In the genomic region with DNA sequence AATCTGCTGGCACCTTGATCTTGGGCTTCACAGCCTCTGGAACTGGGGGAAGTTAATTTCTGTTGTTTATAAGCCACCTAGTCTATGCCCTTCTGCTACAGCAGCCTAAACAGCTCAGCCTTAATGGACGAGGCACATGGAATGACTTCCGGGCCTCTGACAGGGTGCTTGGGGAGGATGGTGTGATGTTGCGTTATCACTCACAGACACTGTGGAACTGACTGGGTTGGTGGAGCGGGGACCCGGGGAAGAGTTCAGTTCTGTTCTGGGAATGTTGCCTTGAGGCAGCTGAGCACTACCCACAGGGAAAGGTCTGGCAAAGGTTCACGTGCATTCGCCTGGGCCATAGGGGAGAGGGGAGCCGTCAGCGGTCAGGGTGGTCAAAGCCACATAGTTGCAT, we compare ENCODE assay signal across 16 cellular contexts. TPM values are rescaled to one million over a fixed set of nuclear protein-coding genes. Genes with fewer than 3 reads are reported as not detected.
DNase-seq lines count a peak whose midpoint lies in the region; ATAC-seq and TF ChIP-seq lines count a peak whose summit lies in the region.
"Had no signal": no experiment of that assay in that cellular context is flagged by ENCODE, and none has a peak within 500 bp of the region (broad histone marks: within the 10 kb centered on the region; RNA-seq: fewer than 3 reads in every experiment).

No MANE protein-coding gene starts in this region.

- H3K36me3 Mint-ChIP-seq in nephron progenitor cell (ENCODE audit: low read depth) = no peaks in the 10 kb centered on the region
- H3K36me3 Mint-ChIP-seq: activated naive CD4-positive, alpha-beta T cell treated with anti-CD3 and anti-CD28 coated beads, Interleukin-2, amount 50 U/mL, for 24 hours; CD4-positive, CD25-positive, alpha-beta regulatory T cell had no signal

- no peak for TF ChIP-seq CTCF in RWPE1 (conservative IDR thresholded peaks at IDR 0.05; ENCODE audit: low read depth)
- no peak for TF ChIP-seq CTCF in nephron progenitor cell (IDR thresholded peaks at IDR 0.05)
- TF ChIP-seq CTCF in tibial artery (IDR thresholded peaks at IDR 0.05) = no peak

- H3K27me3 Mint-ChIP-seq in nephron progenitor cell (ENCODE audit: low read depth, poor library complexity) = peaks cover 6% of the 10 kb centered on the region
- H3K27me3 Mint-ChIP-seq: activated naive CD4-positive, alpha-beta T cell treated with anti-CD3 and anti-CD28 coated beads, Interleukin-2, amount 50 U/mL, for 24 hours had no signal

- CTCF ChIA-PET in RWPE1 (lab: Yijun Ruan, JAX) = interaction anchor here (0.7 to 0.9 kb wide), 2 partner anchors 10 to 77 kb away, joined by 3 to 4 read pairs; no protein-coding TSS in a partner anchor

- H3K9me3 Mint-ChIP-seq in nephron progenitor cell = no peaks in the 10 kb centered on the region
- H3K9me3 Mint-ChIP-seq: activated naive CD4-positive, alpha-beta T cell treated with anti-CD3 and anti-CD28 coated beads, Interleukin-2, amount 50 U/mL, for 24 hours had no signal

- H3K4me1 ChIP-seq in tibial artery = peaks cover 0 to 29% (median 19%) of the 10 kb centered on the region in 4 donors

- intact Hi-C loops in Right ventricle myocardium superior (cut with DNase I) = no loop called here
- intact Hi-C loops in tibial artery (cut with DNase I; ENCODE audit: low total_unique reads) = no loop called here

- no peaks in the 10 kb centered on the region for H3K9me3 ChIP-seq in tibial artery

- no peak for DNase-seq in RWPE1 (ENCODE audit: low spot score)
- no peak for DNase-seq in Right ventricle myocardium superior
- no peak for DNase-seq in nephron progenitor cell
- no peak for DNase-seq in tibial artery
- no peak for DNase-seq in iPS-NIHi11 (ENCODE audit: low spot score)
- DNase-seq in 8988T = no peak
- no peak for DNase-seq in NCI-H526 treated with DMSO at 0.1 percent for 48 hours (lab: John Stamatoyannopoulos, UW)
- no peak for DNase-seq in stimulated activated CD4-positive, alpha-beta T cell treated with anti-CD3 and anti-CD28 coated beads, Interleukin-1b, Interleukin-23, amount 100 ng/mL, for 48 hours
- DNase-seq: activated CD4-positive, alpha-beta T cell treated with anti-CD3 and anti-CD28 coated beads for 1 hour; CD4-positive, CD25-positive, alpha-beta regulatory T cell; KBM-7; left colon; NCI-H1436; NCI-H446 treated with DMSO at 0.1 percent for 48 hours; T-helper 2 cell had no signal

- H3K36me3 ChIP-seq in tibial artery = no peaks in the 10 kb centered on the region

- H3K4me1 Mint-ChIP-seq in nephron progenitor cell = peaks cover 64% of the 10 kb centered on the region

- peak overlapping the region; percentile 53 for H3K27ac Mint-ChIP-seq in nephron progenitor cell
- H3K27ac Mint-ChIP-seq: activated naive CD4-positive, alpha-beta T cell treated with anti-CD3 and anti-CD28 coated beads, Interleukin-2, amount 50 U/mL, for 24 hours had no signal

- H3K4me3 Mint-ChIP-seq in nephron progenitor cell = no peak overlapping the region
- H3K4me3 Mint-ChIP-seq: activated naive CD4-positive, alpha-beta T cell treated with anti-CD3 and anti-CD28 coated beads, Interleukin-2, amount 50 U/mL, for 24 hours; CD4-positive, CD25-positive, alpha-beta regulatory T cell had no signal

- peak; percentile 23 for ATAC-seq in Right ventricle myocardium superior (ENCODE audit: poor library complexity)

- POLR2A ChIA-PET in RWPE1 (lab: Yijun Ruan, JAX; ENCODE audit: low non-redundant PET) = no interaction called here

- H3K4me3 ChIP-seq in tibial artery = no peak overlapping the region

- H3K27ac ChIP-seq in RWPE1 (peak overlapping the region; percentile 80), tibial artery (peak overlapping the region; percentile 61 to 62)

- no peaks in the 10 kb centered on the region for H3K27me3 ChIP-seq in tibial artery

RNA-seq across cellular contexts. Expression of a gene that starts 36.1 kb away (rescaled TPM):
- total RNA-seq in Right ventricle myocardium superior = 88.5 TPM
